In genomic region chr1:100736766-100737165, GRCh38 we compare ENCODE assay signal across 16 cellular contexts. TPM values are rescaled to one million over a fixed set of nuclear protein-coding genes. Genes with fewer than 3 reads are reported as not detected.
DNase-seq lines count a peak whose midpoint lies in the region; ATAC-seq and TF ChIP-seq lines count a peak whose summit lies in the region.
"Had no signal": no experiment of that assay in that cellular context is flagged by ENCODE, and none has a peak within 500 bp of the region (broad histone marks: within the 10 kb centered on the region; RNA-seq: fewer than 3 reads in every experiment).

No MANE protein-coding gene starts in this region.

- DNase-seq in NCI-H510A treated with DMSO at 0.1 percent for 48 hours (lab: John Stamatoyannopoulos, UW) (peak; percentile 29), NCI-H510A (lab: John Stamatoyannopoulos, UW) (no peak), RKO (ENCODE audit: low spot score) (peak; percentile 10), fibroblast of lung (ENCODE audit: low read depth in 2 of 2) (peak; percentile 63 to 66), stomach (no peak), ovary (no peak)
- DNase-seq: activated CD4-positive, CD25-positive, alpha-beta regulatory T cell; activated T-cell treated with anti-CD3 and anti-CD28 coated beads, Interleukin-2, amount 50 U/mL, for 48 hours; DMS79 treated with DMSO at 0.1 percent for 48 hours; immature natural killer cell; tibial artery had no signal

- no peaks in the 10 kb centered on the region for H4K20me1 ChIP-seq in fibroblast of lung (ENCODE audit: control insufficient read depth, extremely low read depth, insufficient read depth, low read length)

- H3K9me3 ChIP-seq in fibroblast of lung (ENCODE audit: control insufficient read depth, insufficient read depth, low read depth, low read length) = no peaks in the 10 kb centered on the region
- no peaks in the 10 kb centered on the region for H3K9me3 ChIP-seq in thymus (ENCODE audit: control insufficient read depth)
- no peaks in the 10 kb centered on the region for H3K9me3 ChIP-seq in stomach
- no peaks in the 10 kb centered on the region for H3K9me3 ChIP-seq in ovary
- H3K9me3 ChIP-seq: tibial artery had no signal

- H3K4me3 ChIP-seq in fibroblast of lung (replicated peaks in 1 of 4; ENCODE audit: control extremely low read depth in 1 of 4, insufficient read depth in 1 of 4, low read depth in 3 of 4, low read length in 4 of 4) = no peak overlapping the region
- H3K4me3 ChIP-seq in thymus (ENCODE audit: low read length) = no peak overlapping the region
- no peak overlapping the region for H3K4me3 ChIP-seq in stomach
- H3K4me3 ChIP-seq in ovary = no peak overlapping the region
- H3K4me3 ChIP-seq: tibial artery had no signal

- intact Hi-C loops in stomach (cut with DNase I; ENCODE audit: low total_unique reads) = no loop called here
- intact Hi-C loops in ovary (cut with DNase I) = no loop called here

- WGBS in thymus = 84% methylated on average over 1 of the region's 1 CpG
- 16 to 34% (median 23%) methylated on average over 1 of the region's 1 CpG for WGBS in stomach, 5 donors
- WGBS in ovary, 3 donors = 23 to 34% (median 27%) methylated on average over 1 of the region's 1 CpG

- H3K27me3 ChIP-seq in fibroblast of lung (ENCODE audit: control insufficient read depth, insufficient read depth, low read length) = no peaks in the 10 kb centered on the region
- no peaks in the 10 kb centered on the region for H3K27me3 ChIP-seq in thymus (ENCODE audit: control insufficient read depth, insufficient read depth)
- no peaks in the 10 kb centered on the region for H3K27me3 ChIP-seq in stomach
- no peaks in the 10 kb centered on the region for H3K27me3 ChIP-seq in ovary
- H3K27me3 ChIP-seq: tibial artery had no signal

- TF ChIP-seq POLR2A in stomach (IDR thresholded peaks at IDR 0.05) (no peak), ovary (IDR thresholded peaks at IDR 0.05) (no peak)

- H2AFZ ChIP-seq in fibroblast of lung (ENCODE audit: low read length) = no peak overlapping the region

- peaks cover 3% of the 10 kb centered on the region for H3K9me3 Mint-ChIP-seq in activated T-helper 17 cell treated with anti-CD3 and anti-CD28 coated beads, Interleukin-2, amount 50 U/mL, for 72 hours
- H3K9me3 Mint-ChIP-seq: brain had no signal

- H3K9ac ChIP-seq in fibroblast of lung (ENCODE audit: insufficient read depth, low read length) = no peak overlapping the region

- H3K4me3 Mint-ChIP-seq in activated T-helper 17 cell treated with anti-CD3 and anti-CD28 coated beads, Interleukin-2, amount 50 U/mL, for 72 hours = no peak overlapping the region
- H3K4me3 Mint-ChIP-seq: immature natural killer cell had no signal

- no peak for TF ChIP-seq EP300 in stomach (IDR thresholded peaks at IDR 0.05)
- no peak for TF ChIP-seq EP300 in ovary (IDR thresholded peaks at IDR 0.05)

- H3K36me3 ChIP-seq in fibroblast of lung (ENCODE audit: control insufficient read depth, insufficient read depth, low read length) (no peaks in the 10 kb centered on the region), thymus (ENCODE audit: control insufficient read depth, insufficient read depth) (no peaks in the 10 kb centered on the region), stomach (no peaks in the 10 kb centered on the region), ovary (no peaks in the 10 kb centered on the region)
- H3K36me3 ChIP-seq: tibial artery had no signal

- TF ChIP-seq CTCF in fibroblast of lung (conservative IDR thresholded peaks at IDR 0.05 in 1 of 2, IDR thresholded peaks at IDR 0.05 in 1 of 2; ENCODE audit: low read depth in 1 of 2, low read length in 2 of 2) (no peak), stomach (IDR thresholded peaks at IDR 0.05) (no peak), ovary (IDR thresholded peaks at IDR 0.05) (no peak)

- H3K27ac Mint-ChIP-seq in activated T-helper 17 cell treated with anti-CD3 and anti-CD28 coated beads, Interleukin-2, amount 50 U/mL, for 72 hours = no peak overlapping the region
- H3K27ac Mint-ChIP-seq: immature natural killer cell had no signal

- no peaks in the 10 kb centered on the region for H3K4me1 ChIP-seq in fibroblast of lung (ENCODE audit: control insufficient read depth, extremely low read depth, insufficient read depth, low read length)
- H3K4me1 ChIP-seq in thymus (ENCODE audit: control insufficient read depth, insufficient read depth, low read length) = no peaks in the 10 kb centered on the region
- H3K4me1 ChIP-seq in stomach = peaks cover 0 to 22% (median 9%) of the 10 kb centered on the region in 4 donors
- peaks cover 2% of the 10 kb centered on the region for H3K4me1 ChIP-seq in ovary (ENCODE audit: insufficient read depth)

- H3K27ac ChIP-seq in fibroblast of lung (ENCODE audit: insufficient read depth, low read length) (no peak overlapping the region), thymus (ENCODE audit: low read depth) (peak overlapping the region; percentile 8), stomach (no peak overlapping the region), ovary (no peak overlapping the region)
- H3K27ac ChIP-seq: tibial artery had no signal

- H3K4me2 ChIP-seq in fibroblast of lung (ENCODE audit: extremely low read depth, insufficient read depth, low read length) = peak overlapping the region; percentile 40

- ATAC-seq in activated T-helper 17 cell treated with anti-CD3 and anti-CD28 coated beads, Interleukin-2, amount 50 U/mL, for 72 hours (replicated peaks) = no peak

- no peaks in the 10 kb centered on the region for H3K36me3 Mint-ChIP-seq in activated T-helper 17 cell treated with anti-CD3 and anti-CD28 coated beads, Interleukin-2, amount 50 U/mL, for 72 hours (ENCODE audit: low read depth)
- H3K36me3 Mint-ChIP-seq: immature natural killer cell had no signal

- H3K79me2 ChIP-seq in fibroblast of lung (ENCODE audit: control insufficient read depth, insufficient read depth, low read length) = no peaks in the 10 kb centered on the region

- peaks cover 3% of the 10 kb centered on the region for H3K27me3 Mint-ChIP-seq in activated T-helper 17 cell treated with anti-CD3 and anti-CD28 coated beads, Interleukin-2, amount 50 U/mL, for 72 hours
- H3K27me3 Mint-ChIP-seq: brain had no signal

- H3K4me1 Mint-ChIP-seq in activated T-helper 17 cell treated with anti-CD3 and anti-CD28 coated beads, Interleukin-2, amount 50 U/mL, for 72 hours = no peaks in the 10 kb centered on the region
- H3K4me1 Mint-ChIP-seq: immature natural killer cell had no signal

RNA-seq across cellular contexts. Expression of gene VCAM1, which starts 17.2 kb away (rescaled TPM):
- total RNA-seq in fibroblast of lung (14.9 and 21.8 TPM in 2 replicates), stomach (10 to 100 TPM in 1 of 5 donors, 1 to 10 TPM in 2, under 1 TPM in 1, not detected in 1; 0.58 to 35.1 (median 3.6) TPM), ovary (10 to 100 TPM; 19.0 to 52.6 (median 30.0) TPM)
- polyA plus RNA-seq in fibroblast of lung (0.92 and 12.3 TPM in 2 replicates), thymus (22.8 TPM), stomach (1 to 10 TPM; 1.1 to 1.8 (median 1.6) TPM), ovary (10 to 100 TPM; 47.7 to 91.4 TPM)
- 0.45 and 9.6 TPM in 2 replicates for polyA plus RNA-seq in fibroblast of lung (2012)
- 2.3 TPM in 1 of 2 replicates, not detected in the other for polyA minus RNA-seq in fibroblast of lung (ENCODE audit: low replicate concordance)
- not detected for total RNA-seq in activated T-helper 17 cell treated with anti-CD3 and anti-CD28 coated beads, Interleukin-2, amount 50 U/mL, for 72 hours
- total RNA-seq: NCI-H460, SK-MEL-5 had no signal
- polyA plus RNA-seq: immature natural killer cell had no signal

Comparison
In these comparisons a context has a peak if more than half of its experiments do, and no peak if none do; other contexts are left out.
1. DNase-seq: peak in NCI-H510A treated with DMSO at 0.1 percent for 48 hours (single experiment), RKO (single experiment) and fibroblast of lung (2 of 2); none in NCI-H510A (single experiment), stomach (single experiment) and ovary (0 of 5).